Comparison of ENCODE assay signal across 21 cellular contexts in the genomic region with DNA sequence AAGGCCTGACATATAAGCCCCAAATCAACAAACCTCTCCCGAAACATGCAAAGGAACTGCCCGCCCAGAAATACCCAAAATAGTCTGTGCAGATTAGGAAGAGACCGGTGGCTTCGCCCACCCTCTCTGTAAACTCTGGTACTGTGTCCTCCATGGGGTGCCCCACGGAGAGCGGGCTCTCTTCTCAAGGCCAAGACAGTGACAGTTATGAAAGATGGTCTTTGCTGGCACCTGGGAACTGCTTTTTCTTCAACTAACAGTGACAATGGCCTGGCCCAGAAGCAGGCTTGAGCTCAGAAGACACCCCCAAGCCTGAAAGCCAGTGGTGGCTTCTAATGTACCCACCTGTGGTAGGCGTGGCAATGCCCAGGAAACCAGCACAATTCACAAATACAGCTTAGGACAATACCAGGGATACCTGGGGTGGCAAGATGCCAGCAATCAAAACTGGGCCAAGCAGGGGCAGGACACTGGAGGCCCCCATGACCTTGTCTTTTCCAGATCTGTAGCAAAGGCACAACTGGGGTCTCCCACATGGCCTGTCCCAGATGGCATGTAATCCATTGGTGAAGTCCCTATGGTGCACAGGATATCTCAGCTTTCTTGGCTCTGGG.
DNase-seq lines count a peak whose midpoint lies in the region; ATAC-seq, FAIRE-seq and TF ChIP-seq lines count a peak whose summit lies in the region.
"Had no signal": no experiment of that assay in that cellular context is flagged by ENCODE, and none has a peak within 500 bp of the region (broad histone marks: within the 10 kb centered on the region; RNA-seq: fewer than 3 reads in every experiment).

No MANE protein-coding gene starts in this region.

- H3K9me3 ChIP-seq in HepG2 (ENCODE audit: low read length) (no peaks in the 10 kb centered on the region), right lobe of liver (no peaks in the 10 kb centered on the region), ovary (no peaks in the 10 kb centered on the region)
- H3K9me3 ChIP-seq: A549, MG63 had no signal

- FAIRE-seq in HepG2 (lab: Jason Lieb, UNC), result no peak
- FAIRE-seq: A549 had no signal

- H3K4me1 ChIP-seq in HepG2 (ENCODE audit: insufficient read depth, low read length) (no peaks in the 10 kb centered on the region), right lobe of liver (no peaks in the 10 kb centered on the region), ovary (ENCODE audit: insufficient read depth) (peaks cover 8% of the 10 kb centered on the region)

- no TSS peak for BruUV-seq in HepG2 (replicated peaks; lab: Mats Ljungman, UMichigan)

- H3K36me3 ChIP-seq in HepG2 (replicated peaks in 1 of 2; ENCODE audit: control insufficient read depth in 1 of 2, insufficient read depth in 2 of 2, low read length in 2 of 2), result peaks cover 22 to 36% of the 10 kb centered on the region in 2 experiments; a peak in 4 of 5 replicates
- peaks cover 0 to 3% (median 0%) of the 10 kb centered on the region in 4 donors for H3K36me3 ChIP-seq in right lobe of liver
- no peaks in the 10 kb centered on the region for H3K36me3 ChIP-seq in ovary

- H3K4me3 Mint-ChIP-seq in nephron progenitor cell, result no peak overlapping the region
- H3K4me3 Mint-ChIP-seq: CD14-positive monocyte, H9 had no signal

- H3K4me2 ChIP-seq in HepG2 (ENCODE audit: low read depth, low read length), result no peak overlapping the region
- H3K4me2 ChIP-seq: A549 had no signal

- intact Hi-C loops in HepG2 (cut with micrococcal nuclease; ENCODE audit: unreplicated experiment), result no loop called here
- intact Hi-C loops in right lobe of liver (cut with DNase I), result loop anchor here (5.0 kb wide), 2 partner anchors 81 to 91 kb away; no protein-coding TSS in a partner anchor
- intact Hi-C loops in ovary (cut with DNase I), result loop anchor here in 3 of 4 donors (2.0 to 5.0 kb wide), 3 partner anchors 86 to 91 kb away; no protein-coding TSS in a partner anchor

- H2AFZ ChIP-seq in HepG2 (ENCODE audit: low read length), result no peak overlapping the region

- H3K4me1 Mint-ChIP-seq in nephron progenitor cell, result peaks cover 40% of the 10 kb centered on the region
- H3K4me1 Mint-ChIP-seq: CD14-positive monocyte had no signal

- TF ChIP-seq RAD21 in HepG2 (CRISPR knock-in tag; IDR thresholded peaks at IDR 0.05), result no peak

- H3K4me3 ChIP-seq in HepG2 (replicated peaks in 1 of 3; ENCODE audit: insufficient read depth in 1 of 3, low read depth in 2 of 3, low read length in 3 of 3) (no peak overlapping the region), right lobe of liver (no peak overlapping the region), ovary (no peak overlapping the region)
- H3K4me3 ChIP-seq: A549, MG63 had no signal

- H3K27ac ChIP-seq in HepG2 (ENCODE audit: extremely low read length, insufficient read depth, low read length) (no peak overlapping the region), right lobe of liver (no peak overlapping the region), substantia nigra (ENCODE audit: low read depth, low read length, poor library complexity, severe bottlenecking) (peak overlapping the region; percentile 53), ovary (peak overlapping the region in 1 of 2 donors; percentile 1)
- H3K27ac ChIP-seq: A549 had no signal

- H4K20me1 ChIP-seq in HepG2 (ENCODE audit: insufficient read depth, low read length), result no peaks in the 10 kb centered on the region

- peaks cover 5% of the 10 kb centered on the region for H3K9me3 Mint-ChIP-seq in nephron progenitor cell

- no peak for TF ChIP-seq POLR2A in HepG2 (IDR thresholded peaks at IDR 0.05; ENCODE audit: insufficient read depth in 1 of 2, low read depth in 2 of 2, low read length in 2 of 2)
- TF ChIP-seq POLR2A in right lobe of liver (IDR thresholded peaks at IDR 0.05), result no peak
- TF ChIP-seq POLR2A in ovary (IDR thresholded peaks at IDR 0.05), result no peak

- ATAC-seq in HepG2 (no peak), right lobe of liver (no peak), HG03469 (IDR thresholded peaks at IDR 0.05; ENCODE audit: unreplicated experiment) (no peak)
- ATAC-seq: A549, Panc1, Right ventricle myocardium inferior had no signal

- in situ Hi-C loops in HepG2 (cut with HindIII; ENCODE audit: extremely low pct_ligation_motif_present, low pct_unique_long_range_greater_than_20kb), result no loop called here

- TF ChIP-seq CTCF in HepG2 (CRISPR knock-in tag; IDR thresholded peaks at IDR 0.05) (no peak), right lobe of liver (IDR thresholded peaks at IDR 0.05) (no peak), nephron progenitor cell (IDR thresholded peaks at IDR 0.05) (no peak), ovary (IDR thresholded peaks at IDR 0.05) (no peak), GM10266 (IDR thresholded peaks at IDR 0.05; ENCODE audit: control insufficient read depth, insufficient read depth, low read depth, missing control alignments) (no peak)

- 96% methylated on average over 4 of the region's 7 CpGs for WGBS in HepG2 (ENCODE audit: low lambda C conversion rate)
- 84% methylated on average over 5 of the region's 7 CpGs for WGBS in right lobe of liver (ENCODE audit: insufficient coverage, low coverage, low lambda C conversion rate, missing lambda C conversion rate)
- 23 to 43% (median 35%) methylated on average over 7 of the region's 7 CpGs for WGBS in ovary, 3 donors

- CTCF ChIA-PET in HepG2 (lab: Yijun Ruan, JAX; ENCODE audit: low intra/inter-chr PET ratio, low total read pairs), result interaction anchor here (0.9 kb wide), 1 partner anchor 85 kb away, joined by 3 read pairs; no protein-coding TSS in a partner anchor

- no peaks in the 10 kb centered on the region for H3K27me3 ChIP-seq in HepG2 (ENCODE audit: control insufficient read depth in 1 of 2, insufficient read depth in 2 of 2, low read length in 2 of 2)
- H3K27me3 ChIP-seq in right lobe of liver, result no peaks in the 10 kb centered on the region
- H3K27me3 ChIP-seq in ovary, result no peaks in the 10 kb centered on the region
- H3K27me3 ChIP-seq: MG63 had no signal

- TF ChIP-seq EP300 in HepG2 (IDR thresholded peaks at IDR 0.05; ENCODE audit: low read depth in 2 of 2, low read length in 2 of 2) (no peak), HepG2 (CRISPR knock-in tag; IDR thresholded peaks at IDR 0.05; ENCODE audit: borderline replicate concordance) (no peak), ovary (IDR thresholded peaks at IDR 0.05) (no peak)

- peaks cover 8% of the 10 kb centered on the region for H3K27me3 Mint-ChIP-seq in nephron progenitor cell (ENCODE audit: low read depth, poor library complexity)

- no peaks in the 10 kb centered on the region for H3K79me2 ChIP-seq in HepG2 (ENCODE audit: insufficient read depth, low read length)

- H3K27ac Mint-ChIP-seq in nephron progenitor cell, result peak overlapping the region; percentile 30
- H3K27ac Mint-ChIP-seq: CD14-positive monocyte, H9 had no signal

- H3K9ac ChIP-seq in HepG2 (ENCODE audit: insufficient read depth, low read depth, low read length), result no peak overlapping the region

- peaks cover 44% of the 10 kb centered on the region for H3K36me3 Mint-ChIP-seq in nephron progenitor cell (ENCODE audit: low read depth)

- DNase-seq in HepG2 (ENCODE audit: low spot score) (no peak), right lobe of liver (no peak), nephron progenitor cell (no peak), substantia nigra (lab: John Stamatoyannopoulos, UW) (peak in 1 of 49 donors; percentile 57), SHP77 treated with DMSO at 0.1 percent for 48 hours (lab: John Stamatoyannopoulos, UW) (no peak), ovary (no peak), GM10266 (ENCODE audit: extremely low spot score) (no peak)
- DNase-seq: EL, H9, IMR-90, Karpas-422, MG63, NCI-H1092, NCI-H146, NCI-H2081 treated with DMSO at 0.1 percent for 48 hours, NCI-H510A treated with DMSO at 0.1 percent for 48 hours had no signal

- POLR2A ChIA-PET in HepG2 (lab: Yijun Ruan, JAX), result no interaction called here

TF ChIP-seq in HepG2, 621 proteins besides CTCF, POLR2A, EP300 and RAD21:
- TF ChIP-seq ZNF343 (CRISPR knock-in tag; IDR thresholded peaks at IDR 0.05) (no peak), RBM22 (optimal IDR thresholded peaks at IDR 0.05; ENCODE audit: low read length) (peak; percentile 48)
